In the genomic region with DNA sequence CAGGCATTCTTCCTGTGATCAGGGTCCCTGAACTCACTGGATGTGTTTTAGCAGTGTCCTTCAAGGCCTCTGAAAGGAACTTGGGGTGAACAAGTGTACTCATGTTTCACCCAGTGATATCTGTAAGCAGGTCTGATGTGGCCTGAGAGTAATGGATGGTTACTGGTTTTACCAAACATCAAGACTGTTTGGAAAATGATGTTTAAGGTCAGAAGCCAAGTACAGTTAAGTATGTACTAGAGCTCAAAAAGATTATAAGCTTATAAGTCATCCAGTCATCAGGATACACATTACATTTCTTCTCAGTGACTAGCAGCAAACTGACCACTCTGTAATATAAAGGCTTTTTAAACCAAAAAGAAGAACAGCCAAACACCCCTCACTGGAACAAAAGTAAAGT, we compare ENCODE assay signal across 22 cellular contexts.
"Had no signal": no experiment of that assay in that cellular context is flagged by ENCODE, and none has a peak within 500 bp of the region (broad histone marks: within the 10 kb centered on the region; RNA-seq: fewer than 3 reads in every experiment).

No MANE protein-coding gene starts in this region.

- H3K27me3 Mint-ChIP-seq: activated CD4-positive, alpha-beta memory T cell treated with anti-CD3 and anti-CD28 coated beads, Interleukin-2, amount 10 ng/mL, durations not matched to agents 7 days and 5 days; activated naive CD4-positive, alpha-beta T cell treated with anti-CD3 and anti-CD28 coated beads, Interleukin-2, amount 50 U/mL, for 24 hours; dendritic cell treated with granulocyte-macrophage colony-stimulating factor and Interleukin-4, amounts not matched to agents 40 ng/mL and 50 ng/mL, for 4 days; type B pancreatic cell had no signal

- H3K4me1 ChIP-seq: suprapubic skin had no signal

- H3K9me3 ChIP-seq: neutrophil, suprapubic skin had no signal

- H3K27ac ChIP-seq: brain microvascular endothelial cell, neutrophil, skin epidermis, suprapubic skin, VCaP had no signal

- DNase-seq: activated CD4-positive, alpha-beta memory T cell treated with anti-CD3 and anti-CD28 coated beads, Interleukin-2, amount 10 ng/mL, durations not matched to agents 7 days and 5 days; activated effector memory CD4-positive, alpha-beta T cell treated with anti-CD3 and anti-CD28 coated beads, Interleukin-2, amount 50 U/mL, for 16 hours; activated T-cell treated with anti-CD3 and anti-CD28 coated beads, Interleukin-2, amount 50 U/mL, for 4 hours; amniotic stem cell; brain microvascular endothelial cell; effector memory CD4-positive, alpha-beta T cell; hypothalamus; mesendoderm; natural killer cell; posterior cingulate gyrus; retina; stimulated activated CD4-positive, alpha-beta T cell treated with anti-CD3 and anti-CD28 coated beads, Interleukin-15, amount 100 ng/mL, for 24 hours; stimulated activated CD4-positive, alpha-beta T cell treated with anti-CD3 and anti-CD28 coated beads, Interleukin-4, amount 100 ng/mL, for 1 hour; stimulated activated CD8-positive, alpha-beta memory T cell treated with anti-CD3 and anti-CD28 coated beads, Interleukin-4, amount 100 ng/mL, for 48 hours; stimulated activated naive CD8-positive, alpha-beta T cell treated with anti-CD3 and anti-CD28 coated beads, Interleukin-15, Interleukin-2, amounts not matched to agents 100 U/mL and 50 U/mL, for 24 hours had no signal

- H3K4me1 Mint-ChIP-seq: activated CD4-positive, alpha-beta memory T cell treated with anti-CD3 and anti-CD28 coated beads, Interleukin-2, amount 10 ng/mL, durations not matched to agents 7 days and 5 days; activated naive CD4-positive, alpha-beta T cell treated with anti-CD3 and anti-CD28 coated beads, Interleukin-2, amount 50 U/mL, for 24 hours; natural killer cell had no signal

- H3K9me3 Mint-ChIP-seq: activated CD4-positive, alpha-beta memory T cell treated with anti-CD3 and anti-CD28 coated beads, Interleukin-2, amount 10 ng/mL, durations not matched to agents 7 days and 5 days; activated naive CD4-positive, alpha-beta T cell treated with anti-CD3 and anti-CD28 coated beads, Interleukin-2, amount 50 U/mL, for 24 hours; type B pancreatic cell had no signal

- H3K27ac Mint-ChIP-seq: activated CD4-positive, alpha-beta memory T cell treated with anti-CD3 and anti-CD28 coated beads, Interleukin-2, amount 10 ng/mL, durations not matched to agents 7 days and 5 days; activated naive CD4-positive, alpha-beta T cell treated with anti-CD3 and anti-CD28 coated beads, Interleukin-2, amount 50 U/mL, for 24 hours; dendritic cell treated with granulocyte-macrophage colony-stimulating factor and Interleukin-4, amounts not matched to agents 40 ng/mL and 50 ng/mL, for 4 days; natural killer cell; type B pancreatic cell had no signal

- H3K27me3 ChIP-seq: brain microvascular endothelial cell, neutrophil, suprapubic skin had no signal

- H3K36me3 Mint-ChIP-seq: activated naive CD4-positive, alpha-beta T cell treated with anti-CD3 and anti-CD28 coated beads, Interleukin-2, amount 50 U/mL, for 24 hours; natural killer cell had no signal

- H3K36me3 ChIP-seq: brain microvascular endothelial cell, neutrophil, suprapubic skin had no signal

- H3K4me3 ChIP-seq: skin epidermis, suprapubic skin had no signal

- H3K4me3 Mint-ChIP-seq: activated CD4-positive, alpha-beta memory T cell treated with anti-CD3 and anti-CD28 coated beads, Interleukin-2, amount 10 ng/mL, durations not matched to agents 7 days and 5 days; activated naive CD4-positive, alpha-beta T cell treated with anti-CD3 and anti-CD28 coated beads, Interleukin-2, amount 50 U/mL, for 24 hours; activated T-cell treated with anti-CD3 and anti-CD28 coated beads, Interleukin-2, amount 50 U/mL, for 4 hours; dendritic cell treated with granulocyte-macrophage colony-stimulating factor and Interleukin-4, amounts not matched to agents 40 ng/mL and 50 ng/mL, for 4 days; natural killer cell; type B pancreatic cell had no signal
